17 cellular contexts compared by ENCODE assay signal in genomic region chr12:88093573-88093972, GRCh38. TPM values are rescaled to one million over a fixed set of nuclear protein-coding genes. Genes with fewer than 3 reads are reported as not detected.
A peak's percentile ranks its signal among the peaks of the same experiment; 100 is the strongest.
DNase-seq lines count a peak whose midpoint lies in the region; ATAC-seq, FAIRE-seq and TF ChIP-seq lines count a peak whose summit lies in the region.
"Had no signal": no experiment of that assay in that cellular context is flagged by ENCODE, and none has a peak within 500 bp of the region (broad histone marks: within the 10 kb centered on the region; RNA-seq: fewer than 3 reads in every experiment).

No MANE protein-coding gene starts in this region.

- H2AFZ ChIP-seq in HepG2 (ENCODE audit: low read length) = no peak overlapping the region
- H2AFZ ChIP-seq: GM23338 had no signal

- TF ChIP-seq RAD21 in HepG2 (CRISPR knock-in tag; IDR thresholded peaks at IDR 0.05) = no peak

- no peak for ATAC-seq in HepG2
- ATAC-seq in right lobe of liver = no peak
- ATAC-seq: GM23338, HCT116 had no signal

- TF ChIP-seq POLR2A in HepG2 (IDR thresholded peaks at IDR 0.05; ENCODE audit: insufficient read depth in 1 of 2, low read depth in 2 of 2, low read length in 2 of 2) (no peak), right lobe of liver (IDR thresholded peaks at IDR 0.05) (no peak)

- H3K79me2 ChIP-seq in HepG2 (ENCODE audit: insufficient read depth, low read length) = no peaks in the 10 kb centered on the region

- POLR2A ChIA-PET in HepG2 (lab: Yijun Ruan, JAX) = no interaction called here

- FAIRE-seq in HepG2 (lab: Jason Lieb, UNC) = no peak
- peak; percentile 38 for FAIRE-seq in colon (lab: Jason Lieb, UNC)
- FAIRE-seq in kidney (lab: Jason Lieb, UNC) = peak; percentile 33
- FAIRE-seq: GM12891 had no signal

- H3K27me3 ChIP-seq in HepG2 (ENCODE audit: control insufficient read depth in 1 of 2, insufficient read depth in 2 of 2, low read length in 2 of 2) (no peaks in the 10 kb centered on the region), right lobe of liver (no peaks in the 10 kb centered on the region)

- BruUV-seq in HepG2 (replicated peaks; lab: Mats Ljungman, UMichigan) = no TSS peak

- peaks cover 0 to 9% of the 10 kb centered on the region in 2 experiments; a peak in 3 of 5 replicates for H3K36me3 ChIP-seq in HepG2 (replicated peaks in 1 of 2; ENCODE audit: control insufficient read depth in 1 of 2, insufficient read depth in 2 of 2, low read length in 2 of 2)
- peaks cover 0 to 6% (median 0%) of the 10 kb centered on the region in 4 donors for H3K36me3 ChIP-seq in right lobe of liver
- H3K36me3 ChIP-seq in kidney (ENCODE audit: control insufficient read depth in 1 of 2, insufficient read depth in 2 of 2, low read length in 2 of 2) = peaks cover 0 to 5% of the 10 kb centered on the region in 2 donors

- no peaks in the 10 kb centered on the region for H4K20me1 ChIP-seq in HepG2 (ENCODE audit: insufficient read depth, low read length)

- DNase-seq in HepG2 (ENCODE audit: low spot score) (no peak), right lobe of liver (no peak), kidney (no peak), substantia nigra (lab: John Stamatoyannopoulos, UW) (no peak), NCI-H2227 (lab: John Stamatoyannopoulos, UW; ENCODE audit: unreplicated experiment) (no peak)
- DNase-seq: C1 segment of cervical spinal cord; Caco-2; CD4-positive, alpha-beta memory T cell; DMS153; DND-41; GDM1; H9 had no signal

- TF ChIP-seq EP300 in HepG2 (IDR thresholded peaks at IDR 0.05; ENCODE audit: low read depth in 2 of 2, low read length in 2 of 2) = no peak
- TF ChIP-seq EP300 in HepG2 (CRISPR knock-in tag; IDR thresholded peaks at IDR 0.05; ENCODE audit: borderline replicate concordance) = no peak

- no peaks in the 10 kb centered on the region for H3K9me3 ChIP-seq in HepG2 (ENCODE audit: low read length)
- H3K9me3 ChIP-seq in right lobe of liver = no peaks in the 10 kb centered on the region
- no peaks in the 10 kb centered on the region for H3K9me3 ChIP-seq in kidney (ENCODE audit: control insufficient read depth in 1 of 2, low read length in 2 of 2)
- H3K9me3 ChIP-seq: Caco-2 had no signal

- WGBS in HepG2 (ENCODE audit: low lambda C conversion rate) = 95% methylated on average over 4 of the region's 4 CpGs
- 96% methylated on average over 4 of the region's 4 CpGs for WGBS in right lobe of liver (ENCODE audit: insufficient coverage, low coverage, low lambda C conversion rate, missing lambda C conversion rate)

- no peaks in the 10 kb centered on the region for H3K4me1 ChIP-seq in HepG2 (ENCODE audit: insufficient read depth, low read length)
- H3K4me1 ChIP-seq in right lobe of liver = no peaks in the 10 kb centered on the region
- no peaks in the 10 kb centered on the region for H3K4me1 ChIP-seq in kidney (ENCODE audit: control insufficient read depth in 1 of 2, insufficient read depth in 1 of 2, low read depth in 1 of 2, low read length in 2 of 2)
- H3K4me1 ChIP-seq: Caco-2 had no signal

- no peak overlapping the region for H3K4me2 ChIP-seq in HepG2 (ENCODE audit: low read depth, low read length)
- H3K4me2 ChIP-seq: GM23338 had no signal

- intact Hi-C loops in HepG2 (cut with micrococcal nuclease; ENCODE audit: unreplicated experiment) = no loop called here
- intact Hi-C loops in right lobe of liver (cut with DNase I) = no loop called here
- intact Hi-C loops in kidney (cut with DNase I) = no loop called here

- in situ Hi-C loops in HepG2 (cut with HindIII; ENCODE audit: extremely low pct_ligation_motif_present, low pct_unique_long_range_greater_than_20kb) = no loop called here

- CTCF ChIA-PET in HepG2 (lab: Yijun Ruan, JAX; ENCODE audit: low intra/inter-chr PET ratio, low total read pairs) = no interaction called here

- H3K27ac ChIP-seq in HepG2 (ENCODE audit: extremely low read length, insufficient read depth, low read length) = no peak overlapping the region
- H3K27ac ChIP-seq in right lobe of liver = no peak overlapping the region
- no peak overlapping the region for H3K27ac ChIP-seq in kidney (ENCODE audit: low read depth in 2 of 2, low read length in 2 of 2)
- no peak overlapping the region for H3K27ac ChIP-seq in substantia nigra (ENCODE audit: low read depth, low read length, poor library complexity, severe bottlenecking)
- H3K27ac ChIP-seq: 22Rv1 had no signal

- H3K4me3 ChIP-seq in HepG2 (replicated peaks in 1 of 3; ENCODE audit: insufficient read depth in 1 of 3, low read depth in 2 of 3, low read length in 3 of 3) = no peak overlapping the region
- no peak overlapping the region for H3K4me3 ChIP-seq in right lobe of liver
- H3K4me3 ChIP-seq in kidney (ENCODE audit: low read length in 2 of 2) = no peak overlapping the region
- H3K4me3 ChIP-seq: GM23338 had no signal

- TF ChIP-seq CTCF in HepG2 (CRISPR knock-in tag; IDR thresholded peaks at IDR 0.05) (no peak), right lobe of liver (IDR thresholded peaks at IDR 0.05) (no peak), kidney (IDR thresholded peaks at IDR 0.05; ENCODE audit: borderline replicate concordance, extremely low read depth, insufficient read depth) (no peak)

- no peak overlapping the region for H3K9ac ChIP-seq in HepG2 (ENCODE audit: insufficient read depth, low read depth, low read length)
- no peak overlapping the region for H3K9ac ChIP-seq in kidney (ENCODE audit: low read length in 2 of 2)

TF ChIP-seq in HepG2, 621 proteins besides CTCF, POLR2A, EP300 and RAD21 (continues in another document):
- TF ChIP-seq DMAP1 (CRISPR knock-in tag; IDR thresholded peaks at IDR 0.05) (no peak), MAFK (conservative IDR thresholded peaks at IDR 0.05 in 1 of 2, IDR thresholded peaks at IDR 0.05 in 1 of 2; ENCODE audit: low read length in 2 of 2) (peak; percentile 43 to 64; a peak in 3 of 4 replicates), ZFP36 (IDR thresholded peaks at IDR 0.05; ENCODE audit: borderline replicate concordance, low read depth, low read length, partially characterized antibody) (no peak), MAFF (IDR thresholded peaks at IDR 0.05; ENCODE audit: low read depth, low read length) (peak; percentile 47; the same call in 1 of the 2 replicates), ZNF619 (CRISPR knock-in tag; IDR thresholded peaks at IDR 0.05) (no peak)

RNA-seq across cellular contexts. Expression of gene CEP290, which starts 48.3 kb away (rescaled TPM):
- total RNA-seq in HepG2 (2016; rRNA removed; fragmentation: Illumina TruSeq; extraction: Trizol) (10.8 and 13.2 TPM in 2 replicates), right lobe of liver (1 to 10 TPM; 2.4 to 4.2 (median 3.5) TPM), kidney (18.2 TPM)
- total RNA-seq in HepG2 (2016; cell fraction: cytosol; rRNA removed; fragmentation: Illumina TruSeq; extraction: Trizol; ENCODE audit: low read depth) = 2.0 and 2.2 TPM in 2 replicates
- total RNA-seq in HepG2 (2016; cell fraction: insoluble cytoplasmic fraction; rRNA removed; fragmentation: Illumina TruSeq; extraction: Trizol) = 9.7 and 9.8 TPM in 2 replicates
- 3.1 and 4.5 TPM in 2 replicates for total RNA-seq in HepG2 (2016; cell fraction: membrane; rRNA removed; fragmentation: Illumina TruSeq; extraction: Trizol)
- 23.2 and 24.7 TPM in 2 replicates for total RNA-seq in HepG2 (2016; cell fraction: nucleus; rRNA removed; fragmentation: Illumina TruSeq; extraction: Trizol)
- polyA plus RNA-seq in HepG2 (2011; rRNA removed) (2.4 TPM in 2 replicates), kidney (ENCODE audit: insufficient read depth, low read depth, low replicate concordance) (5.1 TPM)
- polyA plus RNA-seq in HepG2 (2011; cell fraction: cytosol; rRNA removed) = 1.9 and 2.8 TPM in 2 replicates
- 11.0 and 11.1 TPM in 2 replicates for polyA plus RNA-seq in HepG2 (2011; cell fraction: nucleus; rRNA removed)
- polyA plus RNA-seq in HepG2 (2012) = 4.3 and 4.8 TPM in 2 replicates
- polyA plus RNA-seq in HepG2 (2016; cell fraction: cytosol; fragmentation: Illumina TruSeq; extraction: Trizol; ENCODE audit: low read depth) = 0.49 and 0.53 TPM in 2 replicates
- polyA plus RNA-seq in HepG2 (2016; cell fraction: insoluble cytoplasmic fraction; fragmentation: Illumina TruSeq; extraction: Trizol; ENCODE audit: low read depth) = 7.8 and 10.1 TPM in 2 replicates
- 0.85 and 1.5 TPM in 2 replicates for polyA plus RNA-seq in HepG2 (2016; cell fraction: membrane; fragmentation: Illumina TruSeq; extraction: Trizol; ENCODE audit: low read depth)
- polyA plus RNA-seq in HepG2 (2016; cell fraction: nucleus; fragmentation: Illumina TruSeq; extraction: Trizol; ENCODE audit: insufficient read depth, low read depth) = 15.0 and 17.1 TPM in 2 replicates
- 2.2 and 3.1 TPM in 2 replicates for polyA minus RNA-seq in HepG2 (2011; rRNA and poly(A)+ RNA removed; ENCODE audit: low replicate concordance)
- polyA minus RNA-seq in HepG2 (2011; cell fraction: cytosol; rRNA and poly(A)+ RNA removed) = 3.3 and 4.1 TPM in 2 replicates
- polyA minus RNA-seq in HepG2 (2011; cell fraction: nucleus; rRNA and poly(A)+ RNA removed) = 40.8 and 41.8 TPM in 2 replicates

RNA-seq across cellular contexts. Expression of gene TMTC3, which starts 48.5 kb away (rescaled TPM):
- 18.6 and 22.5 TPM in 2 replicates for total RNA-seq in HepG2 (2016; rRNA removed; fragmentation: Illumina TruSeq; extraction: Trizol)
- total RNA-seq in HepG2 (2016; cell fraction: cytosol; rRNA removed; fragmentation: Illumina TruSeq; extraction: Trizol; ENCODE audit: low read depth) = 5.6 and 7.3 TPM in 2 replicates
- 18.4 and 24.0 TPM in 2 replicates for total RNA-seq in HepG2 (2016; cell fraction: insoluble cytoplasmic fraction; rRNA removed; fragmentation: Illumina TruSeq; extraction: Trizol)
- 8.7 and 11.5 TPM in 2 replicates for total RNA-seq in HepG2 (2016; cell fraction: membrane; rRNA removed; fragmentation: Illumina TruSeq; extraction: Trizol)
- total RNA-seq in HepG2 (2016; cell fraction: nucleus; rRNA removed; fragmentation: Illumina TruSeq; extraction: Trizol) = 22.3 and 26.5 TPM in 2 replicates
- polyA plus RNA-seq in HepG2 (2011; rRNA removed) = 4.2 and 6.3 TPM in 2 replicates
- 1.8 and 3.5 TPM in 2 replicates for polyA plus RNA-seq in HepG2 (2011; cell fraction: cytosol; rRNA removed)
- polyA plus RNA-seq in HepG2 (2011; cell fraction: nucleus; rRNA removed) = 0.84 and 1.2 TPM in 2 replicates
- 3.4 and 4.2 TPM in 2 replicates for polyA plus RNA-seq in HepG2 (2012)
- 0.27 and 0.31 TPM in 2 replicates for polyA plus RNA-seq in HepG2 (2016; cell fraction: cytosol; fragmentation: Illumina TruSeq; extraction: Trizol; ENCODE audit: low read depth)
- polyA plus RNA-seq in HepG2 (2016; cell fraction: insoluble cytoplasmic fraction; fragmentation: Illumina TruSeq; extraction: Trizol; ENCODE audit: low read depth) = 5.5 and 6.0 TPM in 2 replicates
- polyA plus RNA-seq in HepG2 (2016; cell fraction: membrane; fragmentation: Illumina TruSeq; extraction: Trizol; ENCODE audit: low read depth) = 0.89 and 1.1 TPM in 2 replicates
- polyA plus RNA-seq in HepG2 (2016; cell fraction: nucleus; fragmentation: Illumina TruSeq; extraction: Trizol; ENCODE audit: insufficient read depth, low read depth) = 12.1 and 12.7 TPM in 2 replicates
- 18.8 and 31.6 TPM in 2 replicates for polyA minus RNA-seq in HepG2 (2011; rRNA and poly(A)+ RNA removed; ENCODE audit: low replicate concordance)
- 19.4 and 20.7 TPM in 2 replicates for polyA minus RNA-seq in HepG2 (2011; cell fraction: cytosol; rRNA and poly(A)+ RNA removed)
- 8.9 and 12.7 TPM in 2 replicates for polyA minus RNA-seq in HepG2 (2011; cell fraction: nucleus; rRNA and poly(A)+ RNA removed)
- 10 to 100 TPM in 4 of 6 experiments, 1 to 10 TPM in 2; 9.5 to 15.7 (median 12.8) TPM for total RNA-seq in right lobe of liver
- 23.5 TPM for total RNA-seq in kidney
- 5.1 TPM for polyA plus RNA-seq in kidney (ENCODE audit: insufficient read depth, low read depth, low replicate concordance)
